12 cellular contexts compared by ENCODE assay signal in the genomic region with DNA sequence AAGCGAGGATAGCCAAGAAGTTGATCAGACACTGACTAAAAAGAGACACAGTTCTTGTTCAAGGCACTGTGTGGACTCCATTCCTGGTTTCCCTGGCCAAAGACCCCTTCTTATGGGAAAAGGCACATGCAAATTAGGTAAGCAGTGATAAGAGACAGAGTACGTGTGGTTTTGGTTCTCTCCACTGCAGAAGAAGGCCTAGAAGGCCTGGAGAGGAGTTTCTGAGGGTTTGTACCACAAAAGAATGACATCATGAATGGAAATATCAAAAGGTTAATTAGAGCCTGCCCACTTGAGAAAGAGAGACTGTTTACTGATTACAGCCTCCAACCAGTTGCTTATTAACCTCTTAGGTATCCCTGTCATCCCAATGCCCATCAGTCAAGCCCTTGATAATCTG.
DNase-seq lines count a peak whose midpoint lies in the region; ATAC-seq, FAIRE-seq and TF ChIP-seq lines count a peak whose summit lies in the region.
"Had no signal": no experiment of that assay in that cellular context is flagged by ENCODE, and none has a peak within 500 bp of the region (broad histone marks: within the 10 kb centered on the region; RNA-seq: fewer than 3 reads in every experiment).

No MANE protein-coding gene starts in this region.

- DNase-seq in GM12891 (ENCODE audit: insufficient read length, low spot score) (no peak), HuH-7.5 (ENCODE audit: low spot score) (no peak), NCI-H446 (lab: John Stamatoyannopoulos, UW) (no peak), pons (ENCODE audit: low spot score) (no peak)
- no peak for DNase-seq in activated CD4-positive, alpha-beta T cell treated with anti-CD3 and anti-CD28 coated beads for 4 hours
- DNase-seq: HCEC 1CT, left cardiac atrium, NCI-H446 treated with DMSO at 0.1 percent for 48 hours had no signal

- peak; percentile 5 for FAIRE-seq in GM12891 (lab: Jason Lieb, UNC)
- FAIRE-seq: colon had no signal

- TF ChIP-seq POLR2A in GM12891 (IDR thresholded peaks at IDR 0.05; ENCODE audit: low read depth, low read length): no peak

- ATAC-seq in GM19324 (IDR thresholded peaks at IDR 0.05; ENCODE audit: low FRiP score, unreplicated experiment): peak; percentile 51
- ATAC-seq in HG02678 (IDR thresholded peaks at IDR 0.05; ENCODE audit: unreplicated experiment): peak; percentile 92
- ATAC-seq in HG03460 (IDR thresholded peaks at IDR 0.05; ENCODE audit: unreplicated experiment): peak; percentile 97
- ATAC-seq: left cardiac atrium had no signal

TF ChIP-seq in GM12891, 5 proteins besides CTCF, POLR2A, EP300 and RAD21:
- TF ChIP-seq POU2F2 (IDR thresholded peaks at IDR 0.05; ENCODE audit: low read depth, low read length) (peak; percentile 45; the same call in 1 of the 2 replicates), PAX5 (IDR thresholded peaks at IDR 0.05; ENCODE audit: insufficient read depth, low read length, severe bottlenecking) (no peak), SPI1 (IDR thresholded peaks at IDR 0.05; ENCODE audit: low read depth, low read length) (no peak)
